8 cellular contexts compared by ENCODE assay signal in the genomic region with DNA sequence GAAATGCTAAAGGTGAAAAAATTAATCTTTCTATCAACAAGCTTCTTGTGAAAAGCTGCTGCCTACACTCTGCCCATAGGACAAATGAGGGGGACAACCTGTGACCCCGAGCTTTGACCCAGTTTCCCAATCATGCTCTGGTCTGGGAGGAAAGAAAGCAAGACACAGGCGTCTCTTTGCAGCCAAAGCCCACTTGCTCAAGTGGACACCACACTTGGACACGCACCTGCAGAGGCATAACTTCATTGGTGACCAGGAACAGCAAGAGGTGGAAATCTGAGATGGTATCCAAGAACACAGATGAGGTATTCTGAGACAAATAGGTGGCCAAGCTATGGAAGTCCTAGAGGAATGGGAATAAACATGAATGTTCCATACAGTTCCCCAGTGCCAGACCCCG. TPM values are rescaled to one million over a fixed set of nuclear protein-coding genes. Genes with fewer than 3 reads are reported as not detected.
A peak's percentile ranks its signal among the peaks of the same experiment; 100 is the strongest.
DNase-seq lines count a peak whose midpoint lies in the region; ATAC-seq and TF ChIP-seq lines count a peak whose summit lies in the region.

No MANE protein-coding gene starts in this region.

- peaks cover 0 to 6% (median 0%) of the 10 kb centered on the region in 7 donors for H3K4me1 Mint-ChIP-seq in naive thymus-derived CD4-positive, alpha-beta T cell

- intact Hi-C loops in left lung (cut with DNase I) (no loop called here), stomach (cut with DNase I; ENCODE audit: low total_unique reads) (no loop called here)
- intact Hi-C loops in naive thymus-derived CD4-positive, alpha-beta T cell (cut with micrococcal nuclease): no loop called here

- no peak for TF ChIP-seq POLR2A in stomach (IDR thresholded peaks at IDR 0.05)

- H3K36me3 ChIP-seq in HEK293 (ENCODE audit: control insufficient read depth in 2 of 2, insufficient read depth in 1 of 2, low read length in 2 of 2) (peaks cover 46 to 98% of the 10 kb centered on the region in 2 experiments), left lung (peaks cover 0 to 98% of the 10 kb centered on the region in 2 donors), stomach (peaks cover 62 to 99% (median 93%) of the 10 kb centered on the region in 4 donors)
- peaks cover 7 to 92% (median 21%) of the 10 kb centered on the region in 3 experiments for H3K36me3 ChIP-seq in naive thymus-derived CD4-positive, alpha-beta T cell (ENCODE audit: control insufficient read depth in 2 of 3, insufficient read depth in 3 of 3, low read length in 3 of 3)

- TF ChIP-seq EP300 in stomach (IDR thresholded peaks at IDR 0.05): no peak

- peak overlapping the region; percentile 88 for H3K27ac ChIP-seq in HEK293 (ENCODE audit: extremely low read depth, low read depth, low read length)
- H3K27ac ChIP-seq in angular gyrus (ENCODE audit: low read depth, low read length): peak overlapping the region; percentile 62
- H3K27ac ChIP-seq in left lung: peak overlapping the region; percentile 68 to 87
- H3K27ac ChIP-seq in stomach: peak overlapping the region in 4 of 5 donors; percentile 82 to 88 (median 82)
- no peak overlapping the region for H3K27ac ChIP-seq in naive thymus-derived CD4-positive, alpha-beta T cell (ENCODE audit: low read depth, low read length)

- H3K9me3 Mint-ChIP-seq in naive thymus-derived CD4-positive, alpha-beta T cell: no peaks in the 10 kb centered on the region

- no peaks in the 10 kb centered on the region for H3K9me3 ChIP-seq in HEK293 (ENCODE audit: control insufficient read depth, insufficient read depth, low read depth, low read length)
- H3K9me3 ChIP-seq in left lung: no peaks in the 10 kb centered on the region
- no peaks in the 10 kb centered on the region for H3K9me3 ChIP-seq in stomach
- H3K9me3 ChIP-seq in naive thymus-derived CD4-positive, alpha-beta T cell (ENCODE audit: control insufficient read depth in 2 of 3, low read length in 3 of 3): no peaks in the 10 kb centered on the region

- H3K4me1 ChIP-seq in HEK293 (ENCODE audit: control insufficient read depth, insufficient read depth, low read length) (peaks cover 23% of the 10 kb centered on the region), left lung (peaks cover 26 to 57% of the 10 kb centered on the region in 2 donors), stomach (peaks cover 30 to 42% (median 36%) of the 10 kb centered on the region in 4 donors)
- no peaks in the 10 kb centered on the region for H3K4me1 ChIP-seq in naive thymus-derived CD4-positive, alpha-beta T cell (ENCODE audit: control insufficient read depth in 2 of 2, insufficient read depth in 2 of 2, low read length in 2 of 2)

- DNase-seq in left lung (no peak), stomach (no peak), foreskin melanocyte (no peak), LoVo (ENCODE audit: low spot score) (no peak), NOMO-1 (lab: John Stamatoyannopoulos, UW; ENCODE audit: unreplicated experiment in 2 of 2) (no peak)
- no peak for DNase-seq in naive thymus-derived CD4-positive, alpha-beta T cell

- no peaks in the 10 kb centered on the region for H3K27me3 ChIP-seq in left lung
- no peaks in the 10 kb centered on the region for H3K27me3 ChIP-seq in stomach
- no peaks in the 10 kb centered on the region for H3K27me3 ChIP-seq in naive thymus-derived CD4-positive, alpha-beta T cell (ENCODE audit: control insufficient read depth in 2 of 2, insufficient read depth in 2 of 2, low read length in 2 of 2)

- no peak overlapping the region for H3K4me3 Mint-ChIP-seq in naive thymus-derived CD4-positive, alpha-beta T cell

- H3K4me3 ChIP-seq in HEK293 (ENCODE audit: low read depth, low read length) (no peak overlapping the region), left lung (no peak overlapping the region), stomach (peak overlapping the region in 1 of 4 donors; percentile 3)
- no peak overlapping the region for H3K4me3 ChIP-seq in naive thymus-derived CD4-positive, alpha-beta T cell (ENCODE audit: low read length)

- 40 to 55% (median 43%) methylated on average over 4 of the region's 4 CpGs for WGBS in stomach, 5 donors

- H3K27ac Mint-ChIP-seq in naive thymus-derived CD4-positive, alpha-beta T cell: no peak overlapping the region

- H3K27me3 Mint-ChIP-seq in naive thymus-derived CD4-positive, alpha-beta T cell: no peaks in the 10 kb centered on the region

- CTCF ChIA-PET in HEK293 (lab: Yijun Ruan, JAX): interaction anchor here (1.1 to 7.8 kb wide), 6 partner anchors 9 to 314 kb away, joined by 3 to 69 read pairs (median 4); partner anchors contain the start of gene FAAP100
- CTCF ChIA-PET in naive thymus-derived CD4-positive, alpha-beta T cell (lab: Charles Lee): interaction anchor here (0.8 to 1.4 kb wide), 2 partner anchors 15 to 36 kb away, joined by 3 read pairs; no protein-coding TSS in a partner anchor

- ATAC-seq in left lung: no peak
- ATAC-seq in naive thymus-derived CD4-positive, alpha-beta T cell: no peak

- POLR2A ChIA-PET in HEK293 (lab: Yijun Ruan, JAX): interaction anchor here (0.6 to 2.0 kb wide), 11 partner anchors 10 to 278 kb away, joined by 3 to 16 read pairs (median 4); partner anchors contain the start of genes ACTG1, ARL16, BAHCC1 and FAAP100
- POLR2A ChIA-PET in naive thymus-derived CD4-positive, alpha-beta T cell (lab: Charles Lee): interaction anchor here (1.4 to 1.5 kb wide), 2 partner anchors 10 to 15 kb away, joined by 3 read pairs; no protein-coding TSS in a partner anchor

- TF ChIP-seq CTCF in HEK293 (tag by site-specific recombination; IDR thresholded peaks at IDR 0.05) (no peak), left lung (IDR thresholded peaks at IDR 0.05) (no peak), stomach (IDR thresholded peaks at IDR 0.05) (no peak)

- peaks cover 0 to 39% (median 18%) of the 10 kb centered on the region in 5 donors for H3K36me3 Mint-ChIP-seq in naive thymus-derived CD4-positive, alpha-beta T cell

TF ChIP-seq in HEK293, 187 proteins besides CTCF, POLR2A, EP300 and RAD21:
- TF ChIP-seq SCRT1 (tag by site-specific recombination; IDR thresholded peaks at IDR 0.05; ENCODE audit: borderline replicate concordance): 0 out of 2 replicates have a peak, but pooled peaks have one; percentile 17
- TF ChIP-seq ZBTB26 (tag by site-specific recombination; optimal IDR thresholded peaks at IDR 0.05): no peak
- no peak for TF ChIP-seq ZNF302 (tag by site-specific recombination; IDR thresholded peaks at IDR 0.05; ENCODE audit: low read depth)
- TF ChIP-seq HOXC10 (CRISPR knock-in tag; IDR thresholded peaks at IDR 0.05): no peak
- TF ChIP-seq, protein P1, sequence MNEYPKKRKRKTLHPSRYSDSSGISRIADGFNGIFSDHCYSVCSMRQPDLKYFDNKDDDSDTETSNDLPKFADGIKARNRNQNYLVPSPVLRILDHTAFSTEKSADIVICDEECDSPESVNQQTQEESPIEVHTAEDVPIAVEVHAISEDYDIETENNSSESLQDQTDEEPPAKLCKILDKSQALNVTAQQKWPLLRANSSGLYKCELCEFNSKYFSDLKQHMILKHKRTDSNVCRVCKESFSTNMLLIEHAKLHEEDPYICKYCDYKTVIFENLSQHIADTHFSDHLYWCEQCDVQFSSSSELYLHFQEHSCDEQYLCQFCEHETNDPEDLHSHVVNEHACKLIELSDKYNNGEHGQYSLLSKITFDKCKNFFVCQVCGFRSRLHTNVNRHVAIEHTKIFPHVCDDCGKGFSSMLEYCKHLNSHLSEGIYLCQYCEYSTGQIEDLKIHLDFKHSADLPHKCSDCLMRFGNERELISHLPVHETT (tag by site-specific recombination; IDR thresholded peaks at IDR 0.05): no peak
- TF ChIP-seq ZNF366 (tag by site-specific recombination; conservative IDR thresholded peaks at IDR 0.05): 0 out of 2 replicates have a peak, but pooled peaks have one; percentile 8
- TF ChIP-seq ZNF777 (tag by site-specific recombination; IDR thresholded peaks at IDR 0.05; ENCODE audit: borderline replicate concordance): no peak
- no peak for TF ChIP-seq ZNF26 (tag by site-specific recombination; IDR thresholded peaks at IDR 0.05)

RNA-seq across cellular contexts. Expression of gene FAAP100, which starts 15.0 kb away (rescaled TPM):
- total RNA-seq in left lung (10 to 100 TPM; 28.1 to 28.4 TPM), stomach (100 to 1,000 TPM in 1 of 5 donors, 10 to 100 TPM in 4; 11.9 to 130 (median 51.8) TPM)
- polyA plus RNA-seq in stomach: 10 to 100 TPM; 12.2 to 17.1 (median 17.0) TPM
- 10 to 100 TPM; 28.8 to 57.0 (median 43.6) TPM for total RNA-seq in naive thymus-derived CD4-positive, alpha-beta T cell
- 10 to 100 TPM in 1 of 2 donors, 1 to 10 TPM in 1; 9.0 to 20.1 TPM for polyA plus RNA-seq in naive thymus-derived CD4-positive, alpha-beta T cell

RNA-seq across cellular contexts. Expression of gene FSCN2, which starts 39.0 kb away (rescaled TPM):
- total RNA-seq in left lung (1 to 10 TPM; 2.1 to 3.4 TPM), stomach (10 to 100 TPM in 1 of 5 donors, 1 to 10 TPM in 3, not detected in 1; 2.8 to 21.7 (median 6.2) TPM)
- 1 to 10 TPM in 2 of 3 donors, under 1 TPM in 1; 0.90 to 2.7 (median 2.1) TPM for polyA plus RNA-seq in stomach
- 1 to 10 TPM in 2 of 5 experiments, under 1 TPM in 3; 0.56 to 1.6 (median 0.70) TPM for total RNA-seq in naive thymus-derived CD4-positive, alpha-beta T cell
- not detected for polyA plus RNA-seq in naive thymus-derived CD4-positive, alpha-beta T cell

RNA-seq across cellular contexts. Expression of gene ACTG1, which starts 54.6 kb away (rescaled TPM):
- total RNA-seq in left lung (1,000 to 10,000 TPM; 2,607 to 3,206 TPM), stomach (1,000 to 10,000 TPM in 4 of 5 donors, 100 to 1,000 TPM in 1; 978 to 2,952 (median 1,777) TPM)
- 1,000 to 10,000 TPM; 1,866 to 2,457 (median 2,070) TPM for polyA plus RNA-seq in stomach
- total RNA-seq in naive thymus-derived CD4-positive, alpha-beta T cell: 1,000 to 10,000 TPM in 4 of 5 experiments, 100 to 1,000 TPM in 1; 971 to 4,639 (median 1,185) TPM
- 1,000 to 10,000 TPM; 1,098 to 1,433 TPM for polyA plus RNA-seq in naive thymus-derived CD4-positive, alpha-beta T cell
